ENCODE assay signal across 1 cellular context in the genomic region with DNA sequence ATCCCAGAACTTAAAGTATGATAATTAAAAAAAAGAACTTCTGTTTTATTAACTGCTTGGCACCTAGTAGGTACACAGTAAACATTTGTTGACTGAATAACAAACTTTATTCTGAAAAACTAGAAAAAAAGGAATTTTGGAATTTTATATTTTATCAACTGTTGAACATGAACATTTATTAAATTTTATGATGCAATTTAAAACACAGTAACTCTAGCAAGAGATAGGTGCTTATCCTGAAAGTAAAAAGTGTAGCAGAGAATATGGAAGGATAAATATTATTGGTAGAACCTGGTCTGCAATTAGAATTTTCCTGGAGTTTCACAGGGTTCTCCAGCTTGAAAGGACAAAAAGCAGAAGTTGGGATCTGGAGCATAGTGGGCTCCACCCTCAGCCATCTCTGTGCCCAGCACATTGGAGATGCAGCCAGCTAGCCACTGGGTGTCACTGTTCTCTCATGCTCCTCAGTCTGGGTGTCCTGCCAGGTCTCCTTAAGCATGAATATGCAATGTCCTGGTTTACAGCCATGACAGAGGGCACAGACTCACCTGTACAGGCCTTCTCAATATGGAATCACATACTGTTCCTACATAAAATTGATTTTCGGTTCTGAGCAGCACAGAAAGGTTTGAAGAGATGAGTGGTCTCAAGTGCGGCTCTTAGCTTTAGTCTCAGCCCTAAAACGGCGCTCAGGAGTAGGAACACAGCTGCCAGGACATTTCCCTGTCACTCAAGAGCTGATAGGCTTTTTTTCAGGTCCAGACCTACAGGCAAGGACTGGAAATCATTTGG.
TF ChIP-seq lines count a peak whose summit lies in the region.

No MANE protein-coding gene starts in this region.

TF ChIP-seq in GM23338, 12 proteins besides CTCF, POLR2A, EP300 and RAD21 (continued from another document):
- TF ChIP-seq, protein P1, sequence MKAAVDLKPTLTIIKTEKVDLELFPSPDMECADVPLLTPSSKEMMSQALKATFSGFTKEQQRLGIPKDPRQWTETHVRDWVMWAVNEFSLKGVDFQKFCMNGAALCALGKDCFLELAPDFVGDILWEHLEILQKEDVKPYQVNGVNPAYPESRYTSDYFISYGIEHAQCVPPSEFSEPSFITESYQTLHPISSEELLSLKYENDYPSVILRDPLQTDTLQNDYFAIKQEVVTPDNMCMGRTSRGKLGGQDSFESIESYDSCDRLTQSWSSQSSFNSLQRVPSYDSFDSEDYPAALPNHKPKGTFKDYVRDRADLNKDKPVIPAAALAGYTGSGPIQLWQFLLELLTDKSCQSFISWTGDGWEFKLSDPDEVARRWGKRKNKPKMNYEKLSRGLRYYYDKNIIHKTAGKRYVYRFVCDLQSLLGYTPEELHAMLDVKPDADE (IDR thresholded peaks at IDR 0.05), result no peak
- TF ChIP-seq ZNF114 (CRISPR knock-in tag; IDR thresholded peaks at IDR 0.05), result no peak
- no peak for TF ChIP-seq ZNF331 (CRISPR knock-in tag; IDR thresholded peaks at IDR 0.05; ENCODE audit: low read depth)
